8 cellular contexts compared by ENCODE assay signal in genomic region chr1:65983500-65983899, GRCh38.
"Had no signal": no experiment of that assay in that cellular context is flagged by ENCODE, and none has a peak within 500 bp of the region (broad histone marks: within the 10 kb centered on the region; RNA-seq: fewer than 3 reads in every experiment).

No MANE protein-coding gene starts in this region.

- H3K9ac ChIP-seq: KMS-11 had no signal

- H3K4me2 ChIP-seq: GM23338, KMS-11 had no signal

- H3K27ac ChIP-seq: KMS-11 had no signal

- FAIRE-seq: H1, H54, HTR-8/SVneo had no signal

- DNase-seq: H9, HCEC 1CT, KBM-7 had no signal

- ATAC-seq: GM23338 had no signal

- H3K4me3 ChIP-seq: GM23338 had no signal

- H2AFZ ChIP-seq: GM23338 had no signal
